8 cellular contexts compared by ENCODE assay signal in genomic region chr13:70339738-70340137, GRCh38.
A peak's percentile ranks its signal among the peaks of the same experiment; 100 is the strongest.
DNase-seq lines count a peak whose midpoint lies in the region; ATAC-seq and TF ChIP-seq lines count a peak whose summit lies in the region.

No MANE protein-coding gene starts in this region.

- DNase-seq in NCI-H146 (lab: John Stamatoyannopoulos, UW) (peak; percentile 28), NCI-H146 treated with DMSO at 0.1 percent for 48 hours (lab: John Stamatoyannopoulos, UW; ENCODE audit: unreplicated experiment) (no peak), NCI-H2227 (lab: John Stamatoyannopoulos, UW; ENCODE audit: unreplicated experiment) (peak; percentile 33), cerebellar cortex (ENCODE audit: low spot score) (peak; percentile 36), ureter (ENCODE audit: low spot score) (no peak)
- no peak for DNase-seq in activated T-cell treated with anti-CD3 and anti-CD28 coated beads, Interleukin-2, amount 50 U/mL, for 1 hour

- H3K4me2 ChIP-seq in parathyroid adenoma (ENCODE audit: low read length): no peak overlapping the region

- H3K36me3 ChIP-seq in parathyroid adenoma (ENCODE audit: control insufficient read depth, insufficient read depth, low read length): no peaks in the 10 kb centered on the region

- H3K9me3 ChIP-seq in parathyroid adenoma (ENCODE audit: control insufficient read depth, low read length): no peaks in the 10 kb centered on the region

- H3K9ac ChIP-seq in parathyroid adenoma: no peak overlapping the region

- TF ChIP-seq CTCF in parathyroid adenoma (IDR thresholded peaks at IDR 0.05): peak; percentile 10

- H3K79me2 ChIP-seq in parathyroid adenoma: no peaks in the 10 kb centered on the region

- H3K4me1 ChIP-seq in parathyroid adenoma: no peaks in the 10 kb centered on the region

- no peak overlapping the region for H3K27ac ChIP-seq in parathyroid adenoma

- no peak for ATAC-seq in HG02938 (IDR thresholded peaks at IDR 0.05; ENCODE audit: unreplicated experiment)

- no peak overlapping the region for H2AFZ ChIP-seq in parathyroid adenoma

- no peaks in the 10 kb centered on the region for H3K27me3 ChIP-seq in parathyroid adenoma (ENCODE audit: control insufficient read depth, insufficient read depth, low read length)

- no peak overlapping the region for H3K4me3 ChIP-seq in parathyroid adenoma (ENCODE audit: low read depth, low read length)

Comparison
In these comparisons a context has a peak if more than half of its experiments do, and no peak if none do; other contexts are left out.
1. DNase-seq: peak in NCI-H146 (single experiment), NCI-H2227 (single experiment) and cerebellar cortex (single experiment); none in NCI-H146 treated with DMSO at 0.1 percent for 48 hours (single experiment), ureter (single experiment) and activated T-cell treated with anti-CD3 and anti-CD28 coated beads, Interleukin-2, amount 50 U/mL, for 1 hour (single experiment).